In the genomic region with DNA sequence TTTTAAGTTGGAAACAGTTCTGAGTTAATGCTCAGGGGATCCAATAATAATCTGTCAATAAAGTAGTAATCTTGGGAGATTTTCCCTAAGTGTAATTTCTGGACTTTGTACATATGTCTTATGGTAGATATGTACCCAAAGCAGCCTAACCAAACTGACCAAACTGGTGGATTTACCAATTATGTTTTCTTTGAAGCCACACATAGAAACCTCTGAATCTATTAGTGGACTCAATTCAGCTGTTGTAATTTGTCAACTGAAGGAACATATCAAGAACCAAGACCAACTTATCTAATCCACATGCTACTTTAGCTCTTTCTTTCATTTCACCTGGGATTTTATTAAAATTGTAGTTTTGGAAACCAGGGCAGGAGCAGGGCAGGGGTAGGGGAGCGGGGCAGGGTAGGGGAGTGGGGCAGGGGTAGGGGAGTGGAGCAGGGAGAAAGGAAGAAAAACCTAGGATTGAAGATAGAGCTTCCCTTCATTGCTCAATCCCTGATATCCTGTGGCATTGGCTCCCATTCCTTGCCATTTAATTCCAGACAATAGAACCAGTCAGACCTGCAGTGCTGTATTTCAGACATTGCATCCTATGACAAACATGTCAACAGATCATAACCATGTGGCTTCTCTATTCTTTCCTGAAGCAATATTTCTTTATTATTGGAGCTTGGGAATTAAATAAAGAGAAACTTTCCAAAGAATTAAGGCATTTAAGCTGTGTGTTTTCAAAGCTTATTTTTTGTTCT, we compare ENCODE assay signal across 12 cellular contexts.
DNase-seq lines count a peak whose midpoint lies in the region; ATAC-seq, FAIRE-seq and TF ChIP-seq lines count a peak whose summit lies in the region.
"Had no signal": no experiment of that assay in that cellular context is flagged by ENCODE, and none has a peak within 500 bp of the region (broad histone marks: within the 10 kb centered on the region; RNA-seq: fewer than 3 reads in every experiment).

No MANE protein-coding gene starts in this region.

- TF ChIP-seq EP300 in SK-N-SH (IDR thresholded peaks at IDR 0.05; ENCODE audit: borderline replicate concordance in 1 of 2, low read depth in 1 of 2, low read length in 1 of 2), result no peak

- no peak overlapping the region for H3K27ac Mint-ChIP-seq in activated CD4-positive, alpha-beta T cell treated with anti-CD3 and anti-CD28 coated beads, Interleukin-2, amount 10 ng/mL, durations not matched to agents 7 days and 5 days
- H3K27ac Mint-ChIP-seq: activated B cell treated with CpG ODN at 0.5 μM for 24 hours; activated naive CD4-positive, alpha-beta T cell treated with anti-CD3 and anti-CD28 coated beads for 36 hours had no signal

- 90% methylated on average over 1 of the region's 1 CpG for WGBS in SK-N-SH (ENCODE audit: low lambda C conversion rate)
- no CpG with 5 or more reads among the region's 1 CpG for WGBS in mesodermal cell (ENCODE audit: insufficient coverage in 2 of 2), 2 experiments

- DNase-seq in GM12892 (ENCODE audit: insufficient read length) (no peak), SK-N-SH (no peak), HAP-1 (ENCODE audit: low spot score in 2 of 2) (no peak), GM19240 (ENCODE audit: insufficient read length, low spot score) (no peak)
- no peak for DNase-seq in activated effector memory CD4-positive, alpha-beta T cell treated with Interleukin-2 at 50 U/mL for 16 hours
- DNase-seq in activated CD4-positive, alpha-beta T cell treated with anti-CD3 and anti-CD28 coated beads, Interleukin-2, amount 10 ng/mL, durations not matched to agents 7 days and 5 days, result no peak
- DNase-seq: activated B cell treated with CpG ODN at 0.5 μM for 24 hours; stimulated activated CD8-positive, alpha-beta memory T cell treated with anti-CD3 and anti-CD28 coated beads, Interleukin-4, amount 100 ng/mL, for 48 hours had no signal

- H3K4me1 ChIP-seq in SK-N-SH (ENCODE audit: control insufficient read depth in 1 of 2, insufficient read depth in 2 of 2, low read depth in 1 of 2, low read length in 1 of 2), result peaks cover 0 to 25% of the 10 kb centered on the region in 2 experiments; a peak in 2 of 4 replicates
- no peaks in the 10 kb centered on the region for H3K4me1 ChIP-seq in mesodermal cell (ENCODE audit: control insufficient read depth, insufficient read depth, low read length, poor library complexity, severe bottlenecking)
- H3K4me1 ChIP-seq in HAP-1, result no peaks in the 10 kb centered on the region

- no peak overlapping the region for H3K4me3 ChIP-seq in SK-N-SH (ENCODE audit: low read depth in 2 of 2, low read length in 1 of 2)
- no peak overlapping the region for H3K4me3 ChIP-seq in mesodermal cell (ENCODE audit: extremely low read depth, insufficient read depth, low read length, poor library complexity, severe bottlenecking)
- H3K4me3 ChIP-seq in HAP-1, result no peak overlapping the region

- no peak for TF ChIP-seq RAD21 in SK-N-SH (IDR thresholded peaks at IDR 0.05; ENCODE audit: low read length)

- H3K79me2 ChIP-seq in SK-N-SH (ENCODE audit: insufficient read depth), result no peaks in the 10 kb centered on the region

- in situ Hi-C loops in HAP-1 (cut with MboI; ENCODE audit: low sequenced_read_pairs), result no loop called here

- no peaks in the 10 kb centered on the region for H3K9me2 ChIP-seq in SK-N-SH

- H3F3A ChIP-seq in SK-N-SH (replicated peaks; ENCODE audit: insufficient read depth), result peaks cover 25% of the 10 kb centered on the region

- no peaks in the 10 kb centered on the region for H3K36me3 ChIP-seq in SK-N-SH (replicated peaks in 1 of 2; ENCODE audit: control insufficient read depth in 1 of 2, insufficient read depth in 2 of 2, low read length in 1 of 2)
- H3K36me3 ChIP-seq in mesodermal cell (ENCODE audit: control insufficient read depth, insufficient read depth, low read length), result no peaks in the 10 kb centered on the region
- no peaks in the 10 kb centered on the region for H3K36me3 ChIP-seq in HAP-1 (replicated peaks)

- TF ChIP-seq CTCF in SK-N-SH (IDR thresholded peaks at IDR 0.05), result no peak

- no peak overlapping the region for H3K4me3 Mint-ChIP-seq in activated CD4-positive, alpha-beta T cell treated with anti-CD3 and anti-CD28 coated beads, Interleukin-2, amount 10 ng/mL, durations not matched to agents 7 days and 5 days
- H3K4me3 Mint-ChIP-seq: activated B cell treated with CpG ODN at 0.5 μM for 24 hours; activated naive CD4-positive, alpha-beta T cell treated with anti-CD3 and anti-CD28 coated beads for 36 hours had no signal

- POLR2A ChIA-PET in SK-N-SH (lab: Yijun Ruan, JAX), result no interaction called here
- POLR2A ChIA-PET in activated CD4-positive, alpha-beta T cell treated with anti-CD3 and anti-CD28 coated beads, Interleukin-2, amount 10 ng/mL, durations not matched to agents 7 days and 5 days (lab: Charles Lee), result no interaction called here

- peaks cover 6% of the 10 kb centered on the region for H3K27me3 Mint-ChIP-seq in activated CD4-positive, alpha-beta T cell treated with anti-CD3 and anti-CD28 coated beads, Interleukin-2, amount 10 ng/mL, durations not matched to agents 7 days and 5 days
- H3K27me3 Mint-ChIP-seq: activated B cell treated with CpG ODN at 0.5 μM for 24 hours had no signal

- no peaks in the 10 kb centered on the region for H3K36me3 Mint-ChIP-seq in activated CD4-positive, alpha-beta T cell treated with anti-CD3 and anti-CD28 coated beads, Interleukin-2, amount 10 ng/mL, durations not matched to agents 7 days and 5 days (ENCODE audit: low read depth)

- H3K27ac ChIP-seq in SK-N-SH (ENCODE audit: low read depth in 2 of 2, low read length in 1 of 2), result peak overlapping the region in 1 of 2 experiments; percentile 93; a peak in 3 of 4 replicates
- H3K27ac ChIP-seq in mesodermal cell (ENCODE audit: low read depth, low read length, severe bottlenecking), result peak overlapping the region; percentile 33

- no peaks in the 10 kb centered on the region for H4K20me1 ChIP-seq in SK-N-SH (ENCODE audit: insufficient read depth)

- peaks cover 5% of the 10 kb centered on the region for H3K4me1 Mint-ChIP-seq in activated CD4-positive, alpha-beta T cell treated with anti-CD3 and anti-CD28 coated beads, Interleukin-2, amount 10 ng/mL, durations not matched to agents 7 days and 5 days

- H3K9me3 ChIP-seq in SK-N-SH (no peaks in the 10 kb centered on the region), mesodermal cell (ENCODE audit: control insufficient read depth, low read length) (no peaks in the 10 kb centered on the region), HAP-1 (no peaks in the 10 kb centered on the region)

- H3K9ac ChIP-seq in SK-N-SH, result peak overlapping the region; percentile 47; the same call in 1 of the 2 replicates

- TF ChIP-seq POLR2A in GM12892 (IDR thresholded peaks at IDR 0.05; ENCODE audit: low read depth, low read length), result no peak

- H2AFZ ChIP-seq in SK-N-SH (ENCODE audit: low read depth), result peak overlapping the region; percentile 37

- ATAC-seq in HG02610 (IDR thresholded peaks at IDR 0.05; ENCODE audit: unreplicated experiment), result peak; percentile 26

- CTCF ChIA-PET in SK-N-SH (lab: Yijun Ruan, JAX), result interaction anchor here (1.3 kb wide), 1 partner anchor 12 kb away, joined by 3 read pairs; no protein-coding TSS in a partner anchor
- CTCF ChIA-PET in activated CD4-positive, alpha-beta T cell treated with anti-CD3 and anti-CD28 coated beads, Interleukin-2, amount 10 ng/mL, durations not matched to agents 7 days and 5 days (lab: Charles Lee), result interaction anchor here (0.8 to 1.8 kb wide), 4 partner anchors 12 to 33 kb away, joined by 3 to 5 read pairs (median 4); no protein-coding TSS in a partner anchor

- no peaks in the 10 kb centered on the region for H3K27me3 ChIP-seq in SK-N-SH (ENCODE audit: insufficient read depth)
- no peaks in the 10 kb centered on the region for H3K27me3 ChIP-seq in HAP-1 (ENCODE audit: low read depth)

- peak; percentile 56 for FAIRE-seq in GM12892 (lab: Jason Lieb, UNC)
- FAIRE-seq: endometrium had no signal

- peak overlapping the region; percentile 28 for H3K4me2 ChIP-seq in SK-N-SH

- H3K9me3 Mint-ChIP-seq in activated CD4-positive, alpha-beta T cell treated with anti-CD3 and anti-CD28 coated beads, Interleukin-2, amount 10 ng/mL, durations not matched to agents 7 days and 5 days, result peaks cover 8% of the 10 kb centered on the region

TF ChIP-seq in SK-N-SH, 30 proteins besides CTCF, POLR2A, EP300 and RAD21:
- TF ChIP-seq TEAD4 (IDR thresholded peaks at IDR 0.05; ENCODE audit: borderline replicate concordance, insufficient read depth), result 0 out of 2 replicates have a peak, but pooled peaks have one; percentile 3
- TF ChIP-seq MEF2A (IDR thresholded peaks at IDR 0.05; ENCODE audit: borderline replicate concordance, low read depth), result no peak
- TF ChIP-seq ELF1 (IDR thresholded peaks at IDR 0.05), result no peak
- TF ChIP-seq FOSL2 (IDR thresholded peaks at IDR 0.05; ENCODE audit: borderline replicate concordance, low read depth), result no peak
- TF ChIP-seq RFX5 (IDR thresholded peaks at IDR 0.05; ENCODE audit: low read length), result no peak
- no peak for TF ChIP-seq TAF1 (IDR thresholded peaks at IDR 0.05; ENCODE audit: borderline replicate concordance, low read depth, low read length)
